1 cellular context compared by ENCODE assay signal in genomic region chrX:2434270-2434669, GRCh38.
A peak's percentile ranks its signal among the peaks of the same experiment; 100 is the strongest.
TF ChIP-seq lines count a peak whose summit lies in the region.

No MANE protein-coding gene starts in this region.

TF ChIP-seq in HEK293, 187 proteins besides CTCF, POLR2A, EP300 and RAD21:
- TF ChIP-seq ZBTB44 (tag by site-specific recombination; IDR thresholded peaks at IDR 0.05) (no peak), ZNF600 (tag by site-specific recombination; IDR thresholded peaks at IDR 0.05) (no peak), ZNF776 (tag by site-specific recombination; IDR thresholded peaks at IDR 0.05; ENCODE audit: borderline replicate concordance) (no peak), ZBTB49 (tag by site-specific recombination; IDR thresholded peaks at IDR 0.05; ENCODE audit: low read depth) (no peak), ZNF121 (tag by site-specific recombination; IDR thresholded peaks at IDR 0.05) (peak; percentile 64; the same call in 1 of the 2 replicates)
